1 cellular context compared by ENCODE assay signal in the genomic region with DNA sequence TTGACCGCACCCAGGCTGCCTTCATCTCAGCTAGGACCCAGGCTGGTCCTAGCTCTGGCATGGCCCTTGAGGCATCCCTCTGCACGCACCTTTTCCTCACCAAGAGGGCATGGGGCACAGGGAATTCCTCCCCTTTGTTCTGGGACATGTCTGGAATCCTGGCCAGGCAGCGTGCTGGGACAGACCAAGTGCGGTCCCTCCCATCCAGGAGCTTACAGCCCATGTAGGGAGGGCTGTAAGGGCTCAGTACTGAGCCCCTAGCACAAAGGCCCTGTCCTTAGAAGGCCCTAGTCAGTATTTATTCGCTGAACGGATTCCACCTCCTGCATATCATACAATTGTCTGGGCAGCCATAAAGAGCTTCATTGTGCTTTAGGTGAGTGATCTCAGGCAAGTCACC.
TF ChIP-seq lines count a peak whose summit lies in the region.

No MANE protein-coding gene starts in this region.

TF ChIP-seq in liver, 16 proteins besides CTCF, POLR2A, EP300 and RAD21 (continued from another document):
- no peak for TF ChIP-seq ZBTB33 (IDR thresholded peaks at IDR 0.05)
- TF ChIP-seq RXRA (IDR thresholded peaks at IDR 0.05) = no peak
- no peak for TF ChIP-seq ATF3 (IDR thresholded peaks at IDR 0.05)
- no peak for TF ChIP-seq TAF1 (conservative IDR thresholded peaks at IDR 0.05)
- TF ChIP-seq MAX (IDR thresholded peaks at IDR 0.05) = no peak
- no peak for TF ChIP-seq SP1 (IDR thresholded peaks at IDR 0.05)
- no peak for TF ChIP-seq EGR1 (IDR thresholded peaks at IDR 0.05; ENCODE audit: low read depth in 2 of 2)
- TF ChIP-seq HNF4G (IDR thresholded peaks at IDR 0.05) = no peak
- no peak for TF ChIP-seq REST (IDR thresholded peaks at IDR 0.05)
